8 cellular contexts compared by ENCODE assay signal in the genomic region with DNA sequence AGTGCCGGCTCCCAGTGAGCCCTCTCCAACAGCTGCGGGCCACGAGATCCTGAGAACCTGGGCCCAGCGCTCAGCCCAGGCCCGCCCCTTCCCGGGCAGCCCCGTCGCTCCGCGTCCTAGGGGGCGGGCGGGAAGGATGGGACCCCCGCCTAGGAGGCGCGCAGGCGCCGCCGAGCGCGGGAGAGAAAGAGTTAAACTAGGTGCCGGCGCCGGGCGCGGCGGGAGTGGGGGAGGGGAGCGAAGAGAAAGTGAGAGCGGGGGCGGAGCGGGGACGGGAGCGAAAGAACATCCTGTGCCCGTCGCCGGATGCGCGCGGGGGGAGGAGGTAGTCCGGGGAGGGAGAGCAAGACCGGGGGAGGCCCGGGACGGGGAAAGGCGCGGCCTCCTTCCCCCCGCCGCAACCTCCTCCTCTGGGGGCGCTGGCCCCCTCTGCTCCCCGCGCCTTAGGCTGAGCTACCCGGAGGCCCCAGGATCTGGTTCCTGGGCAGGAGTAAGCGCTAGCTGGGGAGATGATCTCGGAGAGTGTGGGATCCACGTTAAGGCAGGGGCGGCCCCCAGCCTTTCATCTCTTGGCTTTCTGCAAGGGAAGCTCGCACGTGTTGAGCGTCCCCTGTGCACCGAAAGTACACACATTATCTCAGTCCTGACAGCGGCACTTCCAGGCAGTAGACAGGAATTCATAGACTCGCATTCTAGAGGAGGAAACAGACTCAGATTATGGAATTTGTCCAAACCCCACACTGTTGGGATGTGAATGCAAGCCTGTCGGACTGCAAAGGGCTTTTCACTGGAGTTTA. TPM values are rescaled to one million over a fixed set of nuclear protein-coding genes. Genes with fewer than 3 reads are reported as not detected.
DNase-seq lines count a peak whose midpoint lies in the region; ATAC-seq and TF ChIP-seq lines count a peak whose summit lies in the region.

No MANE protein-coding gene starts in this region.

- H3K27me3 Mint-ChIP-seq in activated naive CD4-positive, alpha-beta T cell treated with anti-CD3 and anti-CD28 coated beads for 36 hours (ENCODE audit: low read depth), result no peaks in the 10 kb centered on the region

- 0% methylated on average over 1 to 10 of the region's 61 CpGs for WGBS in gastroesophageal sphincter (ENCODE audit: low coverage in 1 of 2), 2 donors

- intact Hi-C loops in activated naive CD4-positive, alpha-beta T cell treated with anti-CD3 and anti-CD28 coated beads for 36 hours (cut with micrococcal nuclease), result loop anchor here (1.0 kb wide), 6 partner anchors 13 to 209 kb away; no protein-coding TSS in a partner anchor

- peak overlapping the region; percentile 87 for H3K27ac Mint-ChIP-seq in activated naive CD4-positive, alpha-beta T cell treated with anti-CD3 and anti-CD28 coated beads for 36 hours

- peaks cover 20% of the 10 kb centered on the region for H3K4me1 ChIP-seq in SJSA1 (replicated peaks)
- H3K4me1 ChIP-seq in gastroesophageal sphincter, result peaks cover 32 to 93% (median 54%) of the 10 kb centered on the region in 3 donors

- no peaks in the 10 kb centered on the region for H3K9me3 ChIP-seq in SJSA1 (replicated peaks)
- no peaks in the 10 kb centered on the region for H3K9me3 ChIP-seq in gastroesophageal sphincter

- no peaks in the 10 kb centered on the region for H3K36me3 Mint-ChIP-seq in activated naive CD4-positive, alpha-beta T cell treated with anti-CD3 and anti-CD28 coated beads for 36 hours (ENCODE audit: low read depth)

- TF ChIP-seq EP300 in gastroesophageal sphincter (IDR thresholded peaks at IDR 0.05), result peak; percentile 81

- ATAC-seq in GM21528 (IDR thresholded peaks at IDR 0.05; ENCODE audit: low FRiP score, unreplicated experiment) (peak; percentile 54), gastroesophageal sphincter (peak; percentile 66)

- TF ChIP-seq CTCF in gastroesophageal sphincter (IDR thresholded peaks at IDR 0.05), result peak in 1 of 4 experiments; percentile 23

- H3K9me3 Mint-ChIP-seq in activated naive CD4-positive, alpha-beta T cell treated with anti-CD3 and anti-CD28 coated beads for 36 hours, result no peaks in the 10 kb centered on the region

- H3K27me3 ChIP-seq in SJSA1 (replicated peaks), result peaks cover 3% of the 10 kb centered on the region
- H3K27me3 ChIP-seq in gastroesophageal sphincter, result no peaks in the 10 kb centered on the region

- H3K27ac ChIP-seq in SJSA1 (0 out of 2 replicates have a peak overlapping the region, but pooled peaks have one; percentile 25), gastroesophageal sphincter (peak overlapping the region; percentile 89 to 100 (median 96)), substantia nigra (ENCODE audit: low read depth, low read length, poor library complexity, severe bottlenecking) (peak overlapping the region; percentile 100)

- H3K4me3 Mint-ChIP-seq in activated naive CD4-positive, alpha-beta T cell treated with anti-CD3 and anti-CD28 coated beads for 36 hours, result peak overlapping the region; percentile 78

- in situ Hi-C loops in KBM-7 (cut with MboI; ENCODE audit: low pct_unique_long_range_greater_than_20kb, low sequenced_read_pairs), result loop anchor here (25.0 kb wide), 1 partner anchor 420 kb away; no protein-coding TSS in a partner anchor

- peak; percentile 54 for DNase-seq in DMS79 (lab: John Stamatoyannopoulos, UW)
- peak; percentile 89 for DNase-seq in KBM-7
- DNase-seq in SJSA1 (ENCODE audit: low read depth in 1 of 2, low spot score in 2 of 2), result peak; percentile 67 to 74
- DNase-seq in activated naive CD4-positive, alpha-beta T cell treated with anti-CD3 and anti-CD28 coated beads for 36 hours, result peak; percentile 98
- peak; percentile 87 for DNase-seq in non-pigmented ciliary epithelial cell (ENCODE audit: low read depth)
- peak in 48 of 49 donors; percentile 50 to 93 (median 83) for DNase-seq in substantia nigra (lab: John Stamatoyannopoulos, UW)

- H3K36me3 ChIP-seq in SJSA1 (no peaks in the 10 kb centered on the region), gastroesophageal sphincter (no peaks in the 10 kb centered on the region)

- TF ChIP-seq POLR2A in gastroesophageal sphincter (IDR thresholded peaks at IDR 0.05), result peak in 1 of 2 donors; percentile 18

- CTCF ChIA-PET in activated naive CD4-positive, alpha-beta T cell treated with anti-CD3 and anti-CD28 coated beads for 36 hours (lab: Charles Lee), result interaction anchor here (0.6 to 3.2 kb wide), 11 partner anchors 45 to 209 kb away, joined by 3 to 18 read pairs (median 4); no protein-coding TSS in a partner anchor

- peak overlapping the region; percentile 55 for H3K4me3 ChIP-seq in SJSA1
- H3K4me3 ChIP-seq in gastroesophageal sphincter, result peak overlapping the region; percentile 34 to 78

- H3K4me1 Mint-ChIP-seq in activated naive CD4-positive, alpha-beta T cell treated with anti-CD3 and anti-CD28 coated beads for 36 hours (ENCODE audit: low read depth), result peaks cover 78% of the 10 kb centered on the region

RNA-seq across cellular contexts. Expression of gene ARMC12, which starts 4.9 kb away (rescaled TPM):
- total RNA-seq in SJSA1 (2014; rRNA removed; shearing (Covaris generic)), result not detected in 2 replicates
- total RNA-seq in activated naive CD4-positive, alpha-beta T cell treated with anti-CD3 and anti-CD28 coated beads for 36 hours, result 1 to 10 TPM; 3.1 to 3.9 TPM
- total RNA-seq in gastroesophageal sphincter, result 1 to 10 TPM in 1 of 4 donors, under 1 TPM in 1, not detected in 2; 0.54 to 1.5 TPM

RNA-seq across cellular contexts. Expression of gene FKBP5, which starts 43.2 kb away (rescaled TPM):
- 0.29 and 0.50 TPM in 2 replicates for total RNA-seq in SJSA1 (2014; rRNA removed; shearing (Covaris generic))
- 100 to 1,000 TPM; 202 to 208 TPM for total RNA-seq in activated naive CD4-positive, alpha-beta T cell treated with anti-CD3 and anti-CD28 coated beads for 36 hours
- 100 to 1,000 TPM; 453 to 676 (median 478) TPM for total RNA-seq in gastroesophageal sphincter

RNA-seq across cellular contexts. Expression of gene CLPSL2, which starts 44.5 kb away (rescaled TPM):
- not detected in 2 replicates for total RNA-seq in SJSA1 (2014; rRNA removed; shearing (Covaris generic))
- not detected for total RNA-seq in activated naive CD4-positive, alpha-beta T cell treated with anti-CD3 and anti-CD28 coated beads for 36 hours
- not detected for total RNA-seq in gastroesophageal sphincter

RNA-seq across cellular contexts. Expression of gene CLPSL1, which starts 48.9 kb away (rescaled TPM):
- total RNA-seq in SJSA1 (2014; rRNA removed; shearing (Covaris generic)), result not detected in 2 replicates
- not detected for total RNA-seq in activated naive CD4-positive, alpha-beta T cell treated with anti-CD3 and anti-CD28 coated beads for 36 hours
- total RNA-seq in gastroesophageal sphincter, result not detected

Comparison
In these comparisons a context has a peak if more than half of its experiments do, and no peak if none do; other contexts are left out.
1. Peak in every context shown above with its lines: DNase-seq, ATAC-seq, H3K4me3 ChIP-seq and H3K27ac ChIP-seq.
2. H3K27ac ChIP-seq: peak in every context shown above with its lines; median percentile 100 in substantia nigra; 96 in gastroesophageal sphincter; 25 in SJSA1.
3. RNA of gene FKBP5, which starts 43.2 kb away (total RNA-seq): 453 to 676 TPM in gastroesophageal sphincter and 202 to 208 TPM in activated naive CD4-positive, alpha-beta T cell treated with anti-CD3 and anti-CD28 coated beads for 36 hours; 0.29 to 0.50 TPM in SJSA1; every median in the first group is over 100 times any median in the second.